Comparison of ENCODE assay signal across 8 cellular contexts in the genomic region with DNA sequence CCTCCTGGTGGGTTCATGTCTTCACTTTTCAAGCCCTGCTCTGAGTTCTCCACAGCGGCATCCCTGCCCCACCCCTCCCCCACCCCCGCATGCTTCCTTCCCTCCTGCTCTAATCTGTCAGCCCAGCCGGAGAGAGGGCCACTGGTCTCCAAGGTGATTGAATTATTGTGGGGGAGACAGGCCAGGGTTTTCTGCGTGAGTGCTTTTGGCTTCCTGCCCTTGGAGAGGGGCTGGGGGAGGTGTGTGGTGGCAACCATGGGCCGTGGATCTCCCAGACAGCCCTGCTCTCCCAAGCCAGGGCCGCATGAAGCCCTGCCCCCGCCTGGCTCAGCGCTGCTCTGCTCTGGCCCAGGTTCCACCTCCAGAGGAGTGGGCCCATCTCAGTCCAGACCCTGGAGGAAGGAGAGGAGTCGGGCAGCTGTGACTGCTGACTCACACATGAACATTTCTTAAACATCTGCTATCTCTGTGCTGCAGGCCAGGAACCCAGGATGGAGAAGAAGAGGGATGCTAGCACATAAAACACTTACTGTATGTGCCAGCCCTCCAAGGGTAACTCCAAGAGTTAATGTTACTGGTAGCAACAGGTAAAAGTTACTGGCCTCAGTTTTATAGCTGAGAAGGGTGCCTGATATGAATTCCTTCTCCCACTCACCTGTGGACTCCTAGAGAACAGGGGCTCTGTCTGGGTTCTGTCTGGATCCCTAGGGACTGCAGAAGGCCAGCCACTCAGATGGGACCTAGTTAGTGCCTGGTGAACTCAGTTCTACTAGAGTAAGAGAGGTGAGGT.
DNase-seq lines count a peak whose midpoint lies in the region; ATAC-seq, FAIRE-seq and TF ChIP-seq lines count a peak whose summit lies in the region.

No MANE protein-coding gene starts in this region.

- in situ Hi-C loops in GM13977 (cut with MboI; ENCODE audit: low pct_unique_long_range_greater_than_20kb, low sequenced_read_pairs, unreplicated experiment), result loop anchor here (25.0 kb wide), 1 partner anchor 1142 kb away; a partner anchor contains a TSS

- peaks cover 2% of the 10 kb centered on the region for H3K79me2 ChIP-seq in ACC112 (ENCODE audit: control insufficient read depth, insufficient read depth, low read length, unreplicated experiment)

- no peaks in the 10 kb centered on the region for H3K27me3 ChIP-seq in ACC112 (ENCODE audit: insufficient read depth, low read length)

- H3K27ac ChIP-seq in ACC112 (ENCODE audit: low read depth, low read length), result peak overlapping the region; percentile 62
- H3K27ac ChIP-seq in angular gyrus (ENCODE audit: low read depth, low read length), result peak overlapping the region; percentile 23

- no peak overlapping the region for H2AFZ ChIP-seq in ACC112 (ENCODE audit: low read length, unreplicated experiment)

- TF ChIP-seq CTCF in GM13977 (IDR thresholded peaks at IDR 0.05; ENCODE audit: extremely low read depth, insufficient read depth, missing control alignments), result no peak

- no peak for ATAC-seq in GM19395 (IDR thresholded peaks at IDR 0.05; ENCODE audit: unreplicated experiment)

- peak; percentile 45 for DNase-seq in HTR-8/SVneo (ENCODE audit: insufficient read length, low spot score)
- DNase-seq in kidney glomerular epithelial cell (lab: John Stamatoyannopoulos, UW), result peak; percentile 97
- no peak for DNase-seq in GM13977 (ENCODE audit: low spot score)
- DNase-seq in HuH-7.5 (ENCODE audit: low spot score), result no peak
- DNase-seq in NOMO-1 (lab: John Stamatoyannopoulos, UW; ENCODE audit: unreplicated experiment in 2 of 2), result no peak

- H3K4me3 ChIP-seq in ACC112 (ENCODE audit: low read depth, low read length), result 0 out of 2 replicates have a peak overlapping the region, but pooled peaks have one; percentile 6

- peaks cover 96% of the 10 kb centered on the region for H3K4me1 ChIP-seq in ACC112 (ENCODE audit: control insufficient read depth, insufficient read depth, low read length, unreplicated experiment)

- peak; percentile 80 for FAIRE-seq in HTR-8/SVneo (lab: Jason Lieb, UNC)

- no peaks in the 10 kb centered on the region for H3K36me3 ChIP-seq in ACC112 (ENCODE audit: insufficient read depth, low read length)

Comparison
In these comparisons a context has a peak if more than half of its experiments do, and no peak if none do; other contexts are left out.
1. DNase-seq: peak in HTR-8/SVneo (single experiment) and kidney glomerular epithelial cell (single experiment); none in GM13977 (single experiment), HuH-7.5 (single experiment) and NOMO-1 (0 of 2).